ENCODE assay signal across 21 cellular contexts in the genomic region with DNA sequence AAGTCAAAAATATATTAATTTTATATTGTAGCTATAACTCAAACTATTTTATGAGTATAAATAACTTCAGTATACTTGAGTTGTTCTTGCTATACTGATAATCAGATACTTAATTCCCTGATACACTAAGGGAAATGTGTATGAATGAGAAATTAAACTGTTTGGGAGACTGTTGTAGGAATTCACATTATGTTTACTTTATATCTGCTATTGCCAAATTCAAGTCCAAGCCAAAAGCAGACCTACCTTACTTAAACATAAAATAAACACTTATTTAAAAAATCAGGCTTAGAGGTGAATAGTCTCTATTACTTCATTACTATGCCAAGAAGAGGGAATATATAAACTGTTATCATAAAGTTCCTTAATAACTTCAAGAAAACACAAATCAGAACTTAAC. TPM values are rescaled to one million over a fixed set of nuclear protein-coding genes. Genes with fewer than 3 reads are reported as not detected.
DNase-seq lines count a peak whose midpoint lies in the region; ATAC-seq and TF ChIP-seq lines count a peak whose summit lies in the region.
"Had no signal": no experiment of that assay in that cellular context is flagged by ENCODE, and none has a peak within 500 bp of the region (broad histone marks: within the 10 kb centered on the region; RNA-seq: fewer than 3 reads in every experiment).

No MANE protein-coding gene starts in this region.

- H3F3A ChIP-seq in GM23248 (ENCODE audit: insufficient read depth) (peaks cover 34% of the 10 kb centered on the region), Loucy (ENCODE audit: low read depth) (no peaks in the 10 kb centered on the region), smooth muscle cell (ENCODE audit: low read depth) (no peaks in the 10 kb centered on the region)

- H3K9me2 ChIP-seq in GM23248 (ENCODE audit: insufficient read depth): no peaks in the 10 kb centered on the region
- no peaks in the 10 kb centered on the region for H3K9me2 ChIP-seq in Loucy (replicated peaks; ENCODE audit: low read depth, low read length)

- peaks cover 12% of the 10 kb centered on the region; the same call in 1 of the 2 replicates for H3K36me3 ChIP-seq in GM23248 (ENCODE audit: low read depth)
- 0 out of 2 replicates have a peak, but pooled peaks cover 8% of the 10 kb centered on the region for H3K36me3 ChIP-seq in Loucy (ENCODE audit: insufficient read depth, low read length)
- peaks cover 14% of the 10 kb centered on the region for H3K36me3 ChIP-seq in smooth muscle cell (ENCODE audit: low read depth)
- H3K36me3 ChIP-seq: BE2C had no signal

- peaks cover 89% of the 10 kb centered on the region for H3K4me1 ChIP-seq in GM23248 (ENCODE audit: insufficient read depth)
- H3K4me1 ChIP-seq in Loucy (ENCODE audit: insufficient read depth, low read length, poor library complexity, severe bottlenecking): peaks cover 46% of the 10 kb centered on the region
- H3K4me1 ChIP-seq in smooth muscle cell (ENCODE audit: low read depth): peaks cover under 1% of the 10 kb centered on the region
- H3K4me1 ChIP-seq in foreskin keratinocyte: peaks cover 24% of the 10 kb centered on the region
- H3K4me1 ChIP-seq: BE2C, SJCRH30 had no signal

- H3K9ac ChIP-seq in GM23248 (peak overlapping the region; percentile 11; the same call in 1 of the 2 replicates), Loucy (ENCODE audit: low read depth, low read length, poor library complexity, severe bottlenecking) (no peak overlapping the region), smooth muscle cell (ENCODE audit: low read depth) (no peak overlapping the region)

- TF ChIP-seq CTCF in Loucy (conservative IDR thresholded peaks at IDR 0.05; ENCODE audit: low read length) (no peak), smooth muscle cell (IDR thresholded peaks at IDR 0.05; ENCODE audit: borderline replicate concordance, insufficient read depth, poor library complexity, severe bottlenecking) (no peak), foreskin keratinocyte (conservative IDR thresholded peaks at IDR 0.05) (no peak)

- H4K20me1 ChIP-seq in GM23248 (ENCODE audit: insufficient read depth) (peaks cover 85% of the 10 kb centered on the region), Loucy (ENCODE audit: insufficient read depth, low read length, poor library complexity, severe bottlenecking) (peaks cover 69% of the 10 kb centered on the region), smooth muscle cell (ENCODE audit: low read depth) (peaks cover 100% of the 10 kb centered on the region)

- H3K4me3 ChIP-seq in GM23248 (peak overlapping the region; percentile 52), Loucy (ENCODE audit: low read length, poor library complexity, severe bottlenecking) (no peak overlapping the region), smooth muscle cell (no peak overlapping the region)
- H3K4me3 ChIP-seq: PC-9, SJCRH30 had no signal

- H3K9me3 ChIP-seq in GM23248 (ENCODE audit: low read depth): no peaks in the 10 kb centered on the region
- peaks cover 11% of the 10 kb centered on the region; the same call in 1 of the 2 replicates for H3K9me3 ChIP-seq in Loucy (ENCODE audit: insufficient read depth, low read depth, low read length)
- H3K9me3 ChIP-seq in smooth muscle cell (replicated peaks; ENCODE audit: low read depth): peaks cover 4% of the 10 kb centered on the region
- H3K9me3 ChIP-seq: BE2C had no signal

- ATAC-seq in foreskin keratinocyte: no peak
- no peak for ATAC-seq in GM18502 (IDR thresholded peaks at IDR 0.05; ENCODE audit: poor library complexity, unreplicated experiment)
- ATAC-seq: HCT116, Right ventricle myocardium inferior had no signal

- DNase-seq in GM23248 (no peak), fibroblast of peridontal ligament (ENCODE audit: extremely low read depth) (peak; percentile 37), smooth muscle cell (lab: John Stamatoyannopoulos, UW; ENCODE audit: unreplicated experiment) (no peak), foreskin keratinocyte (no peak)
- DNase-seq in stimulated activated CD8-positive, alpha-beta memory T cell treated with anti-CD3 and anti-CD28 coated beads, Interleukin-4, amount 100 ng/mL, for 48 hours: no peak
- DNase-seq: BE2C; Kasumi-1; MV-4-11; NCI-H1105; NCI-H1436 treated with DMSO at 0.1 percent for 48 hours; NCI-H187 treated with DMSO at 0.1 percent for 48 hours; NCI-H2171 treated with DMSO at 0.1 percent for 48 hours; NCI-H524 treated with DMSO at 0.1 percent for 48 hours; NCI-H774; NK-92 treated with Interleukin-12 subunit alpha and Interleukin-12 subunit beta, amount 100 ng/mL, for 24 hours; PC-9; SJCRH30 had no signal

- peak overlapping the region; percentile 17 for H3K27ac ChIP-seq in GM23248
- H3K27ac ChIP-seq in smooth muscle cell (ENCODE audit: low read depth): no peak overlapping the region
- H3K27ac ChIP-seq in foreskin keratinocyte: no peak overlapping the region
- H3K27ac ChIP-seq: PC-9, SJCRH30 had no signal

- no peaks in the 10 kb centered on the region for H3K27me3 ChIP-seq in GM23248 (replicated peaks; ENCODE audit: insufficient read depth)
- H3K27me3 ChIP-seq in Loucy (ENCODE audit: insufficient read depth, low read length, poor library complexity, severe bottlenecking): no peaks in the 10 kb centered on the region
- no peaks in the 10 kb centered on the region for H3K27me3 ChIP-seq in smooth muscle cell (ENCODE audit: low read depth)
- no peaks in the 10 kb centered on the region for H3K27me3 ChIP-seq in foreskin keratinocyte
- H3K27me3 ChIP-seq: SJCRH30 had no signal

- H3K4me2 ChIP-seq in GM23248 (ENCODE audit: unreplicated experiment): peak overlapping the region; percentile 74
- H3K4me2 ChIP-seq in Loucy (ENCODE audit: low read depth, low read length, poor library complexity, severe bottlenecking): peak overlapping the region; percentile 31
- peak overlapping the region; percentile 7 for H3K4me2 ChIP-seq in smooth muscle cell
- H3K4me2 ChIP-seq: PC-9 had no signal

- H2AFZ ChIP-seq in GM23248: no peak overlapping the region
- no peak overlapping the region for H2AFZ ChIP-seq in Loucy (ENCODE audit: low read length)
- H2AFZ ChIP-seq in smooth muscle cell (ENCODE audit: low read depth): no peak overlapping the region
- H2AFZ ChIP-seq: PC-9 had no signal

- in situ Hi-C loops in GM23248 (cut with MboI): loop anchor here (10.0 kb wide), 2 partner anchors 365 to 465 kb away; no protein-coding TSS in a partner anchor

- H3K79me2 ChIP-seq in GM23248 (ENCODE audit: insufficient read depth): peaks cover 100% of the 10 kb centered on the region
- H3K79me2 ChIP-seq in Loucy (ENCODE audit: insufficient read depth, low read length): peaks cover 94% of the 10 kb centered on the region
- H3K79me2 ChIP-seq in smooth muscle cell (ENCODE audit: low read depth): peaks cover 100% of the 10 kb centered on the region

RNA-seq across cellular contexts. Expression of a gene that starts 13.2 kb away (rescaled TPM):
- total RNA-seq in GM23248 (2014; rRNA removed; shearing (Covaris generic)): 121 and 125 TPM in 2 replicates
- polyA plus RNA-seq in GM23248 (2016; fragmentation: Nextera tagmentation; extraction: Ambion mirVana) (100 and 103 TPM in 2 replicates), smooth muscle cell (48.1 and 76.5 TPM in 2 replicates), foreskin keratinocyte (10.3 and 12.2 TPM in 2 replicates)
- total RNA-seq in smooth muscle cell (101 and 103 TPM in 2 replicates), foreskin keratinocyte (44.7 and 46.4 TPM in 2 replicates)

Comparison
In these comparisons a context has a peak if more than half of its experiments do, and no peak if none do; other contexts are left out.
1. H3K4me2 ChIP-seq: peak in every context shown above with its lines; median percentile 74 in GM23248; 31 in Loucy; 7 in smooth muscle cell.